ENCODE assay signal across 31 cellular contexts in genomic region chr10:116689744-116690143, GRCh38. TPM values are rescaled to one million over a fixed set of nuclear protein-coding genes. Genes with fewer than 3 reads are reported as not detected.
"Had no signal": no experiment of that assay in that cellular context is flagged by ENCODE, and none has a peak within 500 bp of the region (broad histone marks: within the 10 kb centered on the region; RNA-seq: fewer than 3 reads in every experiment).

No MANE protein-coding gene starts in this region.

- H3K9me3 Mint-ChIP-seq: naive thymus-derived CD8-positive, alpha-beta T cell; natural killer cell treated with Interleukin-12 subunit alpha and Interleukin-12 subunit beta and Interleukin-15 and Interleukin-18, amount 100 ng/mL, for 72 hours; neural progenitor cell; stimulated activated memory B cell treated with anti-CD40 and anti-IgM and Interleukin-4, amounts not matched to agents 10 μg/mL and 1 μg/mL and 100 μg/mL, for 72 hours; stimulated activated naive CD8-positive, alpha-beta T cell treated with anti-CD3 and anti-CD28 coated beads, Interleukin-15, amount 100 ng/mL, for 72 hours; type B pancreatic cell had no signal

- H3K36me3 ChIP-seq: neural progenitor cell, ovary, right lobe of liver, spleen, suprapubic skin, tibial artery, transverse colon, upper lobe of right lung, uterus had no signal

- H2AFZ ChIP-seq: neural progenitor cell, parathyroid adenoma had no signal

- ATAC-seq: naive thymus-derived CD8-positive, alpha-beta T cell; natural killer cell treated with Interleukin-12 subunit alpha and Interleukin-12 subunit beta and Interleukin-15 and Interleukin-18, amount 100 ng/mL, for 72 hours; right cardiac atrium; stimulated activated memory B cell treated with anti-CD40 and anti-IgM and Interleukin-4, amounts not matched to agents 10 μg/mL and 1 μg/mL and 100 μg/mL, for 72 hours; stimulated activated naive CD8-positive, alpha-beta T cell treated with anti-CD3 and anti-CD28 coated beads, Interleukin-15, amount 100 ng/mL, for 72 hours; stimulated activated naive CD8-positive, alpha-beta T cell treated with anti-CD3 and anti-CD28 coated beads, Interleukin-15, Interleukin-2, amounts not matched to agents 100 U/mL and 50 U/mL, for 24 hours; upper lobe of right lung had no signal

- H3K27me3 ChIP-seq: ovary, right lobe of liver, spleen, suprapubic skin, testis, tibial artery, transverse colon, upper lobe of right lung, uterus had no signal

- H3K4me1 ChIP-seq: psoas muscle, right lobe of liver had no signal

- DNase-seq: naive thymus-derived CD8-positive, alpha-beta T cell; occipital lobe; ovary; posterior cingulate gyrus; psoas muscle; right cardiac atrium; right lobe of liver; spleen; stimulated activated CD4-positive, alpha-beta T cell treated with anti-CD3 and anti-CD28 coated beads, Interleukin-12 subunit alpha, Interleukin-12 subunit beta, amount 100 ng/mL, for 4 hours; stimulated activated CD4-positive, alpha-beta T cell treated with anti-CD3 and anti-CD28 coated beads, Interleukin-1b, Interleukin-23, amount 100 ng/mL, for 48 hours; stimulated activated CD4-positive, alpha-beta T cell treated with anti-CD3 and anti-CD28 coated beads, Interleukin-4, amount 100 ng/mL, for 1 hour; stimulated activated CD4-positive, alpha-beta T cell treated with anti-CD3 and anti-CD28 coated beads, Interleukin-4, amount 100 ng/mL, for 4 hours; stimulated activated CD8-positive, alpha-beta memory T cell treated with anti-CD3 and anti-CD28 coated beads, Interleukin-4, amount 100 ng/mL, for 48 hours; stimulated activated naive CD4-positive, alpha-beta T cell; stimulated activated naive CD8-positive, alpha-beta T cell treated with anti-CD3 and anti-CD28 coated beads, Interleukin-15, amount 100 ng/mL, for 72 hours; stimulated activated naive CD8-positive, alpha-beta T cell treated with anti-CD3 and anti-CD28 coated beads, Interleukin-15, Interleukin-2, amounts not matched to agents 100 U/mL and 50 U/mL, for 24 hours; substantia nigra; testis; tibial artery; transverse colon; uterus had no signal

- H3K4me3 Mint-ChIP-seq: naive thymus-derived CD8-positive, alpha-beta T cell; natural killer cell treated with Interleukin-12 subunit alpha and Interleukin-12 subunit beta and Interleukin-15 and Interleukin-18, amount 100 ng/mL, for 72 hours; stimulated activated memory B cell treated with anti-CD40 and anti-IgM and Interleukin-4, amounts not matched to agents 10 μg/mL and 1 μg/mL and 100 μg/mL, for 72 hours; stimulated activated naive CD8-positive, alpha-beta T cell treated with anti-CD3 and anti-CD28 coated beads, Interleukin-15, amount 100 ng/mL, for 72 hours; type B pancreatic cell had no signal

- H3K4me2 ChIP-seq: neural progenitor cell, smooth muscle cell had no signal

- H3K4me1 Mint-ChIP-seq: stimulated activated memory B cell treated with anti-CD40 and anti-IgM and Interleukin-4, amounts not matched to agents 10 μg/mL and 1 μg/mL and 100 μg/mL, for 72 hours; stimulated activated naive CD8-positive, alpha-beta T cell treated with anti-CD3 and anti-CD28 coated beads, Interleukin-15, amount 100 ng/mL, for 72 hours had no signal

- H3K79me2 ChIP-seq: parathyroid adenoma had no signal

- H3K27ac ChIP-seq: neural progenitor cell, parathyroid adenoma, right lobe of liver, skin epidermis, spleen, suprapubic skin, upper lobe of right lung had no signal

- H3K9me3 ChIP-seq: ovary, psoas muscle, right lobe of liver, spleen, suprapubic skin, testis, tibial artery, transverse colon, upper lobe of right lung, uterus had no signal

- H3K9ac ChIP-seq: neural progenitor cell, parathyroid adenoma had no signal

- H3K4me3 ChIP-seq: neural progenitor cell, ovary, psoas muscle, right lobe of liver, skin epidermis, smooth muscle cell, spleen, suprapubic skin, testis, tibial artery, transverse colon, upper lobe of right lung, uterus had no signal

- H3K27ac Mint-ChIP-seq: natural killer cell treated with Interleukin-12 subunit alpha and Interleukin-12 subunit beta and Interleukin-15 and Interleukin-18, amount 100 ng/mL, for 72 hours; neural progenitor cell; progenitor cell of endocrine pancreas; stimulated activated memory B cell treated with anti-CD40 and anti-IgM and Interleukin-4, amounts not matched to agents 10 μg/mL and 1 μg/mL and 100 μg/mL, for 72 hours; stimulated activated naive CD8-positive, alpha-beta T cell treated with anti-CD3 and anti-CD28 coated beads, Interleukin-15, amount 100 ng/mL, for 72 hours; type B pancreatic cell had no signal

- H3K36me3 Mint-ChIP-seq: naive thymus-derived CD8-positive, alpha-beta T cell; natural killer cell treated with Interleukin-12 subunit alpha and Interleukin-12 subunit beta and Interleukin-15 and Interleukin-18, amount 100 ng/mL, for 72 hours; neural progenitor cell; stimulated activated memory B cell treated with anti-CD40 and anti-IgM and Interleukin-4, amounts not matched to agents 10 μg/mL and 1 μg/mL and 100 μg/mL, for 72 hours had no signal

RNA-seq across cellular contexts. Expression of gene HSPA12A, which starts 52.6 kb away (rescaled TPM):
- total RNA-seq: naive thymus-derived CD8-positive, alpha-beta T cell had no signal
- polyA plus RNA-seq: naive thymus-derived CD8-positive, alpha-beta T cell had no signal
